ENCODE assay signal across 9 cellular contexts in genomic region chr21:42892582-42892930, GRCh38. TPM values are rescaled to one million over a fixed set of nuclear protein-coding genes. Genes with fewer than 3 reads are reported as not detected.
DNase-seq lines count a peak whose midpoint lies in the region; ATAC-seq and TF ChIP-seq lines count a peak whose summit lies in the region.
"Had no signal": no experiment of that assay in that cellular context is flagged by ENCODE, and none has a peak within 500 bp of the region (broad histone marks: within the 10 kb centered on the region; RNA-seq: fewer than 3 reads in every experiment).

No MANE protein-coding gene starts in this region.

- no peaks in the 10 kb centered on the region for H3K36me3 Mint-ChIP-seq in activated naive CD4-positive, alpha-beta T cell treated with anti-CD3 and anti-CD28 coated beads, Interleukin-2, amount 50 U/mL, for 72 hours

- H3K4me1 ChIP-seq in BE2C (no peaks in the 10 kb centered on the region; the same call in 1 of the 2 replicates), stomach (peaks cover 4 to 41% (median 22%) of the 10 kb centered on the region in 4 donors)

- peak overlapping the region; percentile 92 to 99 (median 97) for H3K27ac ChIP-seq in stomach

- peak overlapping the region; percentile 98 for H3K4me3 ChIP-seq in BE2C (ENCODE audit: low read depth, low read length)
- peak overlapping the region; percentile 75 for H3K4me3 ChIP-seq in HFF-Myc (replicated peaks; ENCODE audit: low read depth, low read length)
- peak overlapping the region; percentile 75 to 96 (median 91) for H3K4me3 ChIP-seq in stomach

- TF ChIP-seq EP300 in stomach (IDR thresholded peaks at IDR 0.05), result no peak

- peak overlapping the region; percentile 86 to 95 for H3K27ac Mint-ChIP-seq in activated naive CD4-positive, alpha-beta T cell treated with anti-CD3 and anti-CD28 coated beads, Interleukin-2, amount 50 U/mL, for 72 hours

- H3K27me3 ChIP-seq in BE2C (no peaks in the 10 kb centered on the region), stomach (no peaks in the 10 kb centered on the region)

- no peak for ATAC-seq in activated naive CD4-positive, alpha-beta T cell treated with anti-CD3 and anti-CD28 coated beads, Interleukin-2, amount 50 U/mL, for 72 hours
- ATAC-seq in HG03520 (IDR thresholded peaks at IDR 0.05; ENCODE audit: unreplicated experiment), result no peak

- intact Hi-C loops in stomach (cut with DNase I; ENCODE audit: low total_unique reads), result no loop called here

- TF ChIP-seq POLR2A in stomach (IDR thresholded peaks at IDR 0.05), result no peak

- WGBS in stomach, 5 donors, result 2 to 13% (median 7%) methylated on average over 16 to 18 of the region's 18 CpGs

- H3K9me3 ChIP-seq in BE2C, result no peaks in the 10 kb centered on the region
- no peaks in the 10 kb centered on the region for H3K9me3 ChIP-seq in stomach

- DNase-seq in BE2C (no peak), HFF-Myc (ENCODE audit: extremely low read depth, low read depth) (no peak), iPS-NIHi7 (ENCODE audit: extremely low spot score) (peak; percentile 26), stomach (no peak), AG08396 (ENCODE audit: low spot score) (no peak)
- DNase-seq in activated naive CD4-positive, alpha-beta T cell treated with anti-CD3 and anti-CD28 coated beads, Interleukin-2, amount 50 U/mL, for 72 hours (ENCODE audit: low spot score in 2 of 2), result no peak
- no peak for DNase-seq in stimulated activated CD4-positive, alpha-beta T cell treated with anti-CD3 and anti-CD28 coated beads, Interleukin-15, amount 100 ng/mL, for 24 hours

- TF ChIP-seq CTCF in BE2C (IDR thresholded peaks at IDR 0.05; ENCODE audit: low read depth, low read length) (no peak), HFF-Myc (IDR thresholded peaks at IDR 0.05; ENCODE audit: low read depth, low read length, missing control alignments) (no peak), stomach (IDR thresholded peaks at IDR 0.05) (no peak)

- H3K9me3 Mint-ChIP-seq in activated naive CD4-positive, alpha-beta T cell treated with anti-CD3 and anti-CD28 coated beads, Interleukin-2, amount 50 U/mL, for 72 hours, result no peaks in the 10 kb centered on the region

- H3K36me3 ChIP-seq in BE2C, result peaks cover 14% of the 10 kb centered on the region
- H3K36me3 ChIP-seq in stomach, result peaks cover 10 to 20% (median 15%) of the 10 kb centered on the region in 4 donors

RNA-seq across cellular contexts. Expression of gene NDUFV3, which starts 0.6 kb away (rescaled TPM):
- 50.6 TPM for polyA plus RNA-seq in BE2C (2012; ENCODE audit: insufficient read depth, insufficient read length, low read depth)
- total RNA-seq in activated naive CD4-positive, alpha-beta T cell treated with anti-CD3 and anti-CD28 coated beads, Interleukin-2, amount 50 U/mL, for 72 hours, result 10 to 100 TPM; 25.3 to 25.7 TPM
- 10 to 100 TPM; 33.9 to 51.3 (median 42.3) TPM for total RNA-seq in stomach
- 10 to 100 TPM; 19.2 to 19.6 (median 19.3) TPM for polyA plus RNA-seq in stomach

RNA-seq across cellular contexts. Expression of gene WDR4, which starts 13.2 kb away (rescaled TPM):
- 40.9 TPM for polyA plus RNA-seq in BE2C (2012; ENCODE audit: insufficient read depth, insufficient read length, low read depth)
- total RNA-seq in activated naive CD4-positive, alpha-beta T cell treated with anti-CD3 and anti-CD28 coated beads, Interleukin-2, amount 50 U/mL, for 72 hours, result 10 to 100 TPM; 25.6 to 38.7 TPM
- total RNA-seq in stomach, result 100 to 1,000 TPM in 1 of 5 donors, 10 to 100 TPM in 2, 1 to 10 TPM in 2; 7.6 to 285 (median 21.5) TPM
- polyA plus RNA-seq in stomach, result 10 to 100 TPM in 1 of 3 donors, 1 to 10 TPM in 2; 7.5 to 10.4 (median 7.8) TPM

RNA-seq across cellular contexts. Expression of gene ERVH48-1, which starts 32.9 kb away (rescaled TPM):
- polyA plus RNA-seq in BE2C (2012; ENCODE audit: insufficient read depth, insufficient read length, low read depth), result 0.48 TPM
- total RNA-seq in activated naive CD4-positive, alpha-beta T cell treated with anti-CD3 and anti-CD28 coated beads, Interleukin-2, amount 50 U/mL, for 72 hours, result 1 to 10 TPM in 1 of 2 donors, under 1 TPM in 1; 0.18 to 2.7 TPM
- total RNA-seq in stomach, result under 1 TPM in 1 of 5 donors, not detected in 4; 0.55 TPM
- polyA plus RNA-seq in stomach, result not detected
- total RNA-seq: lung microvascular endothelial cell had no signal
